Comparison of ENCODE assay signal across 1 cellular context in the genomic region with DNA sequence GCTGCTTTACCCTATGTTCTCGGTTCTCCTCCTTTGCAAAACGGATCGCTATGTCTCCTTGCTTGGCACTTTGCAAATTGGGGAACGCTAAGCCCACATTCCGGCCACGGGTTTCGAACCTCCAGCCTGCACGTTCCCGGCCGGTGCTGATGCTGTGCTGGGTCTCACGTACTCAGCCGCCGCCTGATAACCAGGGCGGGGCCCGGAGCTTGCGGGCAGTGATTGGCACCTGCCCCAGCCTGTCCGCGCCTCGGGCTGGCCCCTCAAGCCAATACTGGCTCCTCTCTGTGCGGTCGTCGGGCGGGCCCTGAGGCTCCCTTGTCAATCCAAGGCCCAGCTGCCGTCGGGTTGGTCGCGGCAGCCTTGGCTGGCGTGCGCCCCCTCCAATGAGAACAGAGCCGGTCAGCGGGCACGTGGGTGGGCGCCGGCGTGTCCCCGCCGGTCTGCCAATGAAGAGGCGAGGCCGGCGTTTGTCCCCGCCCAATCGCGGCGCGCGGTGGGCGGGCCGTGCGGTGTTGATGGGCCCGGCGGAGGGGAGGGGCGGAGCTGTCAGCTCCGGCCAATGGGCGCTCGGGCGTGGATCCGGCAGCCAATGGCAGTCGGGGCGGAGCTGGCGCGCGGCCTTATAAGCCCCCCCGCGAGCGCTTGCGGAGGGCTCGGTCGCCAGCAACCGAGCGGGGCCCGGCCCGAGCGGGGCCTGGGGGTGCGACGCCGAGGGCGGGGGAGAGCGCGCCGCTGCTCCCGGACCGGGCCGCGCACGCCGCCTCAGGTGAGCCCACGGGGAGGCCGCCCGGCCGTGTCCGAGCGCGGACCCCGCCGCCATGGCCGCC.
TF ChIP-seq lines count a peak whose summit lies in the region.

Gene KDM4B, plus strand, starts transcription at position 652 of the 830 bp plus-strand sequence. CDS start 63,778 bp downstream, outside the sequence.

TF ChIP-seq in HepG2, 621 proteins besides CTCF, POLR2A, EP300 and RAD21 (continued from another document and continues in another):
- TF ChIP-seq TRAFD1 (CRISPR knock-in tag; IDR thresholded peaks at IDR 0.05; ENCODE audit: borderline replicate concordance) (no peak), YEATS4 (CRISPR knock-in tag; IDR thresholded peaks at IDR 0.05; ENCODE audit: borderline replicate concordance) (peak; percentile 31; the same call in 1 of the 2 replicates), CREM (IDR thresholded peaks at IDR 0.05) (peak; percentile 70), CREM (CRISPR knock-in tag; IDR thresholded peaks at IDR 0.05) (no peak; the same call in 1 of the 2 replicates), TFDP2 (CRISPR knock-in tag; IDR thresholded peaks at IDR 0.05) (no peak), CERS6 (CRISPR knock-in tag; IDR thresholded peaks at IDR 0.05) (no peak), ZNF354B (CRISPR knock-in tag; IDR thresholded peaks at IDR 0.05) (no peak), ZNF713 (CRISPR knock-in tag; IDR thresholded peaks at IDR 0.05) (no peak), DPF2 (CRISPR knock-in tag; IDR thresholded peaks at IDR 0.05; ENCODE audit: borderline replicate concordance, low read depth) (no peak), RFXANK (CRISPR knock-in tag; IDR thresholded peaks at IDR 0.05) (peak; percentile 72; the same call in 1 of the 2 replicates), HMGXB3 (CRISPR knock-in tag; IDR thresholded peaks at IDR 0.05; ENCODE audit: borderline replicate concordance) (peak; percentile 67; the same call in 1 of the 2 replicates), HDAC6 (IDR thresholded peaks at IDR 0.05; ENCODE audit: low read depth, low read length) (no peak), RORA (CRISPR knock-in tag; IDR thresholded peaks at IDR 0.05) (no peak), ZNF766 (CRISPR knock-in tag; IDR thresholded peaks at IDR 0.05; ENCODE audit: borderline replicate concordance) (no peak), ZNF235 (CRISPR knock-in tag; IDR thresholded peaks at IDR 0.05; ENCODE audit: borderline replicate concordance) (no peak), CREB1 (IDR thresholded peaks at IDR 0.05) (peak; percentile 94), CREB1 (CRISPR knock-in tag; IDR thresholded peaks at IDR 0.05) (peak; percentile 84), SCMH1 (CRISPR knock-in tag; IDR thresholded peaks at IDR 0.05; ENCODE audit: borderline replicate concordance) (no peak), ZNF530 (CRISPR knock-in tag; IDR thresholded peaks at IDR 0.05; ENCODE audit: low read depth) (no peak), REPIN1 (CRISPR knock-in tag; IDR thresholded peaks at IDR 0.05; ENCODE audit: borderline replicate concordance, low read depth) (peak; percentile 39; the same call in 1 of the 2 replicates), ATAD3A (CRISPR knock-in tag; IDR thresholded peaks at IDR 0.05) (no peak), EEA1 (CRISPR knock-in tag; IDR thresholded peaks at IDR 0.05; ENCODE audit: borderline replicate concordance) (no peak; the same call in 1 of the 2 replicates), MBNL3 (CRISPR knock-in tag; conservative IDR thresholded peaks at IDR 0.05) (no peak), MXD4 (CRISPR knock-in tag; IDR thresholded peaks at IDR 0.05) (0 out of 2 replicates have a peak, but pooled peaks have one; percentile 62), ZNF367 (CRISPR knock-in tag; IDR thresholded peaks at IDR 0.05; ENCODE audit: borderline replicate concordance) (no peak)
- TF ChIP-seq, protein P1, sequence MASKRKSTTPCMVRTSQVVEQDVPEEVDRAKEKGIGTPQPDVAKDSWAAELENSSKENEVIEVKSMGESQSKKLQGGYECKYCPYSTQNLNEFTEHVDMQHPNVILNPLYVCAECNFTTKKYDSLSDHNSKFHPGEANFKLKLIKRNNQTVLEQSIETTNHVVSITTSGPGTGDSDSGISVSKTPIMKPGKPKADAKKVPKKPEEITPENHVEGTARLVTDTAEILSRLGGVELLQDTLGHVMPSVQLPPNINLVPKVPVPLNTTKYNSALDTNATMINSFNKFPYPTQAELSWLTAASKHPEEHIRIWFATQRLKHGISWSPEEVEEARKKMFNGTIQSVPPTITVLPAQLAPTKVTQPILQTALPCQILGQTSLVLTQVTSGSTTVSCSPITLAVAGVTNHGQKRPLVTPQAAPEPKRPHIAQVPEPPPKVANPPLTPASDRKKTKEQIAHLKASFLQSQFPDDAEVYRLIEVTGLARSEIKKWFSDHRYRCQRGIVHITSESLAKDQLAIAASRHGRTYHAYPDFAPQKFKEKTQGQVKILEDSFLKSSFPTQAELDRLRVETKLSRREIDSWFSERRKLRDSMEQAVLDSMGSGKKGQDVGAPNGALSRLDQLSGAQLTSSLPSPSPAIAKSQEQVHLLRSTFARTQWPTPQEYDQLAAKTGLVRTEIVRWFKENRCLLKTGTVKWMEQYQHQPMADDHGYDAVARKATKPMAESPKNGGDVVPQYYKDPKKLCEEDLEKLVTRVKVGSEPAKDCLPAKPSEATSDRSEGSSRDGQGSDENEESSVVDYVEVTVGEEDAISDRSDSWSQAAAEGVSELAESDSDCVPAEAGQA (IDR thresholded peaks at IDR 0.05; ENCODE audit: low read depth) = no peak
- TF ChIP-seq, protein P1 (CRISPR knock-in tag; IDR thresholded peaks at IDR 0.05; ENCODE audit: borderline replicate concordance) = no peak
- TF ChIP-seq, protein P2, sequence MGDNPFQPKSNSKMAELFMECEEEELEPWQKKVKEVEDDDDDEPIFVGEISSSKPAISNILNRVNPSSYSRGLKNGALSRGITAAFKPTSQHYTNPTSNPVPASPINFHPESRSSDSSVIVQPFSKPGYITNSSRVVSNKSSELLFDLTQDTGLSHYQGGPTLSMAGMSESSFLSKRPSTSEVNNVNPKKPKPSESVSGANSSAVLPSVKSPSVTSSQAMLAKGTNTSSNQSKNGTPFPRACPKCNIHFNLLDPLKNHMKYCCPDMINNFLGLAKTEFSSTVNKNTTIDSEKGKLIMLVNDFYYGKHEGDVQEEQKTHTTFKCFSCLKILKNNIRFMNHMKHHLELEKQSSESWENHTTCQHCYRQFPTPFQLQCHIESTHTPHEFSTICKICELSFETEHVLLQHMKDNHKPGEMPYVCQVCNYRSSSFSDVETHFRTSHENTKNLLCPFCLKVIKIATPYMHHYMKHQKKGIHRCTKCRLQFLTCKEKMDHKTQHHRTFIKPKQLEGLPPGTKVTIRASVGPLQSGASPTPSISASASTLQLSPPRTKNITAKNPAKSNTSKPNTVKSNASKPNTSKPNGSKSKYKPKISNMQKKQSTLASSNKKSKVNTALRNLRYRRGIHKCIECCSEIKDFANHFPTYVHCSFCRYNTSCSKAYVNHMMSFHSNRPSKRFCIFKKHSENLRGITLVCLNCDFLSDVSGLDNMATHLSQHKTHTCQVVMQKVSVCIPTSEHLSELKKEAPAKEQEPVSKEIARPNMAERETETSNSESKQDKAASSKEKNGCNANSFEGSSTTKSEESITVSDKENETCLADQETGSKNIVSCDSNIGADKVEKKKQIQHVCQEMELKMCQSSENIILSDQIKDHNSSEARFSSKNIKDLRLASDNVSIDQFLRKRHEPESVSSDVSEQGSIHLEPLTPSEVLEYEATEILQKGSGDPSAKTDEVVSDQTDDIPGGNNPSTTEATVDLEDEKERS (CRISPR knock-in tag; IDR thresholded peaks at IDR 0.05) = peak; percentile 48; the same call in 1 of the 2 replicates
- TF ChIP-seq, protein P3, sequence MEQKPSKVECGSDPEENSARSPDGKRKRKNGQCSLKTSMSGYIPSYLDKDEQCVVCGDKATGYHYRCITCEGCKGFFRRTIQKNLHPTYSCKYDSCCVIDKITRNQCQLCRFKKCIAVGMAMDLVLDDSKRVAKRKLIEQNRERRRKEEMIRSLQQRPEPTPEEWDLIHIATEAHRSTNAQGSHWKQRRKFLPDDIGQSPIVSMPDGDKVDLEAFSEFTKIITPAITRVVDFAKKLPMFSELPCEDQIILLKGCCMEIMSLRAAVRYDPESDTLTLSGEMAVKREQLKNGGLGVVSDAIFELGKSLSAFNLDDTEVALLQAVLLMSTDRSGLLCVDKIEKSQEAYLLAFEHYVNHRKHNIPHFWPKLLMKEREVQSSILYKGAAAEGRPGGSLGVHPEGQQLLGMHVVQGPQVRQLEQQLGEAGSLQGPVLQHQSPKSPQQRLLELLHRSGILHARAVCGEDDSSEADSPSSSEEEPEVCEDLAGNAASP (CRISPR knock-in tag; IDR thresholded peaks at IDR 0.05; ENCODE audit: borderline replicate concordance) = no peak
- TF ChIP-seq, protein P4, sequence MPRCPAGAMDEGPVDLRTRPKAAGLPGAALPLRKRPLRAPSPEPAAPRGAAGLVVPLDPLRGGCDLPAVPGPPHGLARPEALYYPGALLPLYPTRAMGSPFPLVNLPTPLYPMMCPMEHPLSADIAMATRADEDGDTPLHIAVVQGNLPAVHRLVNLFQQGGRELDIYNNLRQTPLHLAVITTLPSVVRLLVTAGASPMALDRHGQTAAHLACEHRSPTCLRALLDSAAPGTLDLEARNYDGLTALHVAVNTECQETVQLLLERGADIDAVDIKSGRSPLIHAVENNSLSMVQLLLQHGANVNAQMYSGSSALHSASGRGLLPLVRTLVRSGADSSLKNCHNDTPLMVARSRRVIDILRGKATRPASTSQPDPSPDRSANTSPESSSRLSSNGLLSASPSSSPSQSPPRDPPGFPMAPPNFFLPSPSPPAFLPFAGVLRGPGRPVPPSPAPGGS (CRISPR knock-in tag; IDR thresholded peaks at IDR 0.05) = peak; percentile 23; the same call in 1 of the 2 replicates
